8 cellular contexts compared by ENCODE assay signal in the genomic region with DNA sequence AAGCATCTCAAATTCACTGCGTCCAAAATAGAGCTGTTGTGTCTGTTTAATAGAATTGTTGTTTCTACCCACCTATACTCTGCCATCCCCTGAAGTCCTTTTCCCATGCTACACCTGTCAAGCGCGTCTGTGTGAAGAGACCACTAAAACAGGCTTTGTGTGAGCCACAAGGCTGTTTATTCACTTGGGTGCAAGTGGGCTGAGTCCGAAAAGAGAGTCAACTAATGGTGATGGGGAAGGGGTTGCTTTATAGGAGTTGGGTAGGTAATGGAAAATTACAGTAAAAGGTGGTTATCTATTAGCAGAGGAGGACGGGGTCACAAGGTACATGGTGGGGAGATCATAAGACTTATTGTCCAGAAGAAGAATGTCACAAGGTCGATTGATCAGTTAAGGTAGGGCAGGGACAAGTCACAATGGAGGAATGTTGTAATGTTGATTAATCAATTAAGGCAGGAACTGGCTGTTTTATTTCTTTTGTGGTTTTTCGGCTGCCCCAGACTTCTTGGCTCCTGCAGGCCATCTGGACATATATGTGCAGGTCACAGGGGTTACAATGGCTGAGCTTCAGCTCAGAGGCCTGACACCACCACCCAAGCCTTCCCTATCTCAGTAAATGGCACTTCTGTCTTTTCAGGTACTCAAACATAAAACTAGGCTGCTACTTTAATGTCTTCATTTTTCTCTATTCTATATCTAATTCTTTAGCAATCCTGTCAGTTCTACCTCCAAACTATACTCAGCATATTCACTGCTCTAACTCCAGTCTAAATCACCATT. TPM values are rescaled to one million over a fixed set of nuclear protein-coding genes. Genes with fewer than 3 reads are reported as not detected.
DNase-seq lines count a peak whose midpoint lies in the region; ATAC-seq and TF ChIP-seq lines count a peak whose summit lies in the region.
"Not testable (repeated sequence)": the region's sequence is repeated elsewhere in the genome, so short reads cannot be mapped to it uniquely, and the experiment has no call there.

No MANE protein-coding gene starts in this region.

- POLR2A ChIA-PET in CD8-positive, alpha-beta T cell (lab: Charles Lee): interaction anchor here (0.9 to 4.4 kb wide), 3 partner anchors 61 to 200 kb away, joined by 5 to 59 read pairs (median 10); partner anchors contain the start of genes NAGK, PAIP2B and ZNF638

- TF ChIP-seq EP300 in transverse colon (IDR thresholded peaks at IDR 0.05; ENCODE audit: low read depth): not testable (repeated sequence)

- peaks cover 21% of the 10 kb centered on the region for H3K36me3 ChIP-seq in CD8-positive, alpha-beta T cell (ENCODE audit: insufficient read depth, low read length)
- H3K36me3 ChIP-seq in HUES6 (ENCODE audit: control insufficient read depth, insufficient read depth, low read length) (peaks cover 41% of the 10 kb centered on the region), SJCRH30 (peaks cover 34% of the 10 kb centered on the region), colonic mucosa (peaks cover 15% of the 10 kb centered on the region), cardiac muscle cell (peaks cover 29% of the 10 kb centered on the region), lower lobe of right lung (peaks cover 38% of the 10 kb centered on the region), psoas muscle (ENCODE audit: insufficient read depth in 1 of 2, low read depth in 1 of 2) (peaks cover 3 to 41% of the 10 kb centered on the region in 2 donors), transverse colon (peaks cover 0 to 29% (median 13%) of the 10 kb centered on the region in 4 donors)

- H3K27me3 Mint-ChIP-seq in CD8-positive, alpha-beta T cell (ENCODE audit: low read depth): not testable (repeated sequence)

- 52 to 57% (median 54%) methylated on average over 7 of the region's 7 CpGs for WGBS in psoas muscle, 3 donors
- WGBS in transverse colon (ENCODE audit: low coverage in 1 of 2), 2 donors: 42 to 58% methylated on average over 2 to 7 of the region's 7 CpGs

- H3K4me1 Mint-ChIP-seq in CD8-positive, alpha-beta T cell (ENCODE audit: low read depth): peaks cover 17% of the 10 kb centered on the region

- H3K27ac ChIP-seq in CD8-positive, alpha-beta T cell (ENCODE audit: low read depth, low read length): peak overlapping the region; percentile 87
- peak overlapping the region; percentile 58; the same call in 1 of the 2 replicates for H3K27ac ChIP-seq in HUES6 (ENCODE audit: low read depth, low read length)
- H3K27ac ChIP-seq in SJCRH30: peak overlapping the region; percentile 81; the same call in 1 of the 2 replicates
- H3K27ac ChIP-seq in colonic mucosa: not testable (repeated sequence)
- H3K27ac ChIP-seq in cardiac muscle cell: peak overlapping the region; percentile 97
- peak overlapping the region; percentile 94 for H3K27ac ChIP-seq in lower lobe of right lung
- H3K27ac ChIP-seq in psoas muscle: peak overlapping the region; percentile 93
- H3K27ac ChIP-seq in transverse colon: peak overlapping the region in 3 of 4 donors; percentile 95 to 99 (median 98)

- DNase-seq in CD8-positive, alpha-beta T cell; SJCRH30; colonic mucosa; cardiac muscle cell (ENCODE audit: low read depth in 1 of 2, low spot score in 1 of 2); lower lobe of right lung; psoas muscle; transverse colon: not testable (repeated sequence)

- peak overlapping the region; percentile 75 for H3K4me3 ChIP-seq in CD8-positive, alpha-beta T cell (ENCODE audit: low read depth, low read length)
- H3K4me3 ChIP-seq in HUES6 (ENCODE audit: low read depth, low read length): peak overlapping the region; percentile 94
- peak overlapping the region; percentile 89 for H3K4me3 ChIP-seq in SJCRH30
- peak overlapping the region; percentile 78 for H3K4me3 ChIP-seq in colonic mucosa
- peak overlapping the region; percentile 74 for H3K4me3 ChIP-seq in cardiac muscle cell
- H3K4me3 ChIP-seq in lower lobe of right lung: peak overlapping the region; percentile 91
- peak overlapping the region; percentile 95 for H3K4me3 ChIP-seq in psoas muscle
- H3K4me3 ChIP-seq in transverse colon: peak overlapping the region in 3 of 4 donors; percentile 82 to 92 (median 87)

- H3K4me3 Mint-ChIP-seq in CD8-positive, alpha-beta T cell: not testable (repeated sequence)

- intact Hi-C loops in CD8-positive, alpha-beta T cell (cut with DNase I, micrococcal nuclease): loop anchor here (5.0 to 10.0 kb wide), 5 partner anchors 149 to 1941 kb away; partner anchors contain the start of genes ZNF638 (in 2 of the 2), ANKRD53 (in 1 of the 2), FAM136A (in 1 of the 2) and SFXN5 (in 1 of the 2)
- intact Hi-C loops in colonic mucosa (cut with DNase I); lower lobe of right lung (cut with DNase I); transverse colon (cut with DNase I; ENCODE audit: low total_unique reads): not testable (repeated sequence)
- intact Hi-C loops in psoas muscle (cut with DNase I): loop anchor here in 1 of 2 donors (5.0 kb wide), 1 partner anchor 64 kb away; the partner anchor contains the start of gene NAGK

- H3K9me3 Mint-ChIP-seq in CD8-positive, alpha-beta T cell: not testable (repeated sequence)

- not testable (repeated sequence) for H3K27ac Mint-ChIP-seq in CD8-positive, alpha-beta T cell

- in situ Hi-C loops in transverse colon (cut with MboI; ENCODE audit: low pct_ligation_motif_present in 1 of 4, low pct_unique_long_range_greater_than_20kb in 1 of 4, low sequenced_read_pairs in 3 of 4): not testable (repeated sequence)

- H3K9ac ChIP-seq in HUES6 (ENCODE audit: low read length): peak overlapping the region; percentile 88
- H3K9ac ChIP-seq in colonic mucosa (ENCODE audit: low read depth in 2 of 2, low read length in 2 of 2): peak overlapping the region; percentile 74 to 82

- peaks cover 34% of the 10 kb centered on the region for H3K36me3 Mint-ChIP-seq in CD8-positive, alpha-beta T cell

- H3K27me3 ChIP-seq in CD8-positive, alpha-beta T cell (ENCODE audit: insufficient read depth, low read length); HUES6 (ENCODE audit: control insufficient read depth, insufficient read depth, low read length); SJCRH30; colonic mucosa; cardiac muscle cell; lower lobe of right lung (ENCODE audit: low read depth); psoas muscle (ENCODE audit: insufficient read depth in 3 of 3, low read length in 2 of 3); transverse colon: not testable (repeated sequence)

- CTCF ChIA-PET in CD8-positive, alpha-beta T cell (lab: Charles Lee): interaction anchor here (0.8 to 1.9 kb wide), 5 partner anchors 61 to 200 kb away, joined by 3 to 6 read pairs (median 5); partner anchors contain the start of genes NAGK, PAIP2B and ZNF638

- H3K4me1 ChIP-seq in CD8-positive, alpha-beta T cell (ENCODE audit: insufficient read depth, low read length): peaks cover 27% of the 10 kb centered on the region
- H3K4me1 ChIP-seq in HUES6 (ENCODE audit: control insufficient read depth, insufficient read depth, low read length); SJCRH30; colonic mucosa; cardiac muscle cell (ENCODE audit: low read depth): not testable (repeated sequence)
- H3K4me1 ChIP-seq in lower lobe of right lung: peaks cover 39% of the 10 kb centered on the region
- peaks cover 28% of the 10 kb centered on the region for H3K4me1 ChIP-seq in psoas muscle
- peaks cover 22 to 27% (median 24%) of the 10 kb centered on the region in 4 donors for H3K4me1 ChIP-seq in transverse colon

- ATAC-seq in CD8-positive, alpha-beta T cell; lower lobe of right lung; psoas muscle: not testable (repeated sequence)

- H3K9me3 ChIP-seq in CD8-positive, alpha-beta T cell (ENCODE audit: low read length); HUES6 (ENCODE audit: control insufficient read depth, insufficient read depth, low read depth, low read length); SJCRH30 (replicated peaks); colonic mucosa; cardiac muscle cell (ENCODE audit: low read depth); lower lobe of right lung; psoas muscle; transverse colon: not testable (repeated sequence)

- not testable (repeated sequence) for TF ChIP-seq POLR2A in transverse colon (IDR thresholded peaks at IDR 0.05)

- not testable (repeated sequence) for TF ChIP-seq CTCF in CD8-positive, alpha-beta T cell (IDR thresholded peaks at IDR 0.05); colonic mucosa (IDR thresholded peaks at IDR 0.05); cardiac muscle cell (IDR thresholded peaks at IDR 0.05; ENCODE audit: low read depth, low read length); lower lobe of right lung (IDR thresholded peaks at IDR 0.05); psoas muscle (IDR thresholded peaks at IDR 0.05); transverse colon (IDR thresholded peaks at IDR 0.05)

RNA-seq across cellular contexts. Expression of gene MPHOSPH10, which starts 1.1 kb away (rescaled TPM):
- 10 to 100 TPM; 51.4 to 57.9 TPM for total RNA-seq in CD8-positive, alpha-beta T cell
- total RNA-seq in SJCRH30 (2014; rRNA removed; shearing (Covaris generic)): 61.1 and 71.0 TPM in 2 replicates
- total RNA-seq in colonic mucosa: 10 to 100 TPM; 18.7 to 26.4 TPM
- 20.8 and 33.1 TPM in 2 replicates for total RNA-seq in cardiac muscle cell
- 32.7 and 37.7 TPM in 2 replicates for polyA plus RNA-seq in cardiac muscle cell
- 26.0 TPM for total RNA-seq in lower lobe of right lung
- 10 to 100 TPM; 32.9 to 53.7 (median 39.5) TPM for total RNA-seq in psoas muscle
- 10 to 100 TPM; 33.7 to 53.6 (median 43.4) TPM for polyA plus RNA-seq in psoas muscle
- total RNA-seq in transverse colon: 10 to 100 TPM in 3 of 4 donors, 1 to 10 TPM in 1; 7.5 to 22.9 (median 12.8) TPM

RNA-seq across cellular contexts. Expression of gene MCEE, which starts 1.5 kb away (rescaled TPM):
- 1 to 10 TPM; 7.1 to 7.3 TPM for total RNA-seq in CD8-positive, alpha-beta T cell
- total RNA-seq in SJCRH30 (2014; rRNA removed; shearing (Covaris generic)): 11.5 and 12.7 TPM in 2 replicates
- total RNA-seq in colonic mucosa: 10 to 100 TPM; 20.3 to 23.2 TPM
- 32.7 and 32.8 TPM in 2 replicates for total RNA-seq in cardiac muscle cell
- polyA plus RNA-seq in cardiac muscle cell: 51.1 and 57.5 TPM in 2 replicates
- 22.2 TPM for total RNA-seq in lower lobe of right lung
- total RNA-seq in psoas muscle: 10 to 100 TPM; 15.3 to 17.2 (median 15.9) TPM
- polyA plus RNA-seq in psoas muscle: 10 to 100 TPM; 10.9 to 27.4 (median 25.6) TPM
- total RNA-seq in transverse colon: 10 to 100 TPM in 3 of 4 donors, not detected in 1; 10.3 to 24.1 (median 18.6) TPM
